ENCODE assay signal across 19 cellular contexts in the genomic region with DNA sequence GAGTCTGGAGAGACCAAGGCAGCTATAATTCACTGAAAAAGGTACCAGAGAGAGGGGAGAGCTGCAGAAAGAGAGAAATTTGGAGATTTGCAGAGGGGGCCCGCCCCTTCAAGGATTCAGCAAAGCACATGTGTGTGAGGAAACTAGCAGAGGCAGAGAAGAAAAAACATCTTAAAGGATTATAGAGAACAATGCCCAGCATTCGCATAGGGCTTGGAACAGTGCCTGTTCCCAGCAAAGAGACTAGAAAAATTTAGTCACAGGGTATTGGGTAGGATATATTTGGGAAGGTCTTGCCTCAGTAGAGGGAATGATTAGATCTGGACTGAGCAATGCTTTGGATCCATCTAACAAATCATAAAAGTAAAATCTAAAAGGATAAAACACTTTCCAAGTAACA.
"Had no signal": no experiment of that assay in that cellular context is flagged by ENCODE, and none has a peak within 500 bp of the region (broad histone marks: within the 10 kb centered on the region; RNA-seq: fewer than 3 reads in every experiment).

No MANE protein-coding gene starts in this region.

- H3K27me3 Mint-ChIP-seq: activated CD8-positive, alpha-beta memory T cell treated with anti-CD3 and anti-CD28 coated beads, Interleukin-2, amount 10 ng/mL, durations not matched to agents 7 days and 5 days; activated naive CD8-positive, alpha-beta T cell treated with anti-CD3 and anti-CD28 coated beads for 36 hours; naive thymus-derived CD4-positive, alpha-beta T cell had no signal

- H3K4me1 Mint-ChIP-seq: activated naive CD8-positive, alpha-beta T cell treated with anti-CD3 and anti-CD28 coated beads for 36 hours had no signal

- H3K4me1 ChIP-seq: colonic mucosa, prostate gland had no signal

- H3K27ac ChIP-seq: colonic mucosa, epithelial cell of prostate, prostate gland had no signal

- H3K36me3 ChIP-seq: colonic mucosa, prostate gland had no signal

- H3K9me3 ChIP-seq: colonic mucosa, prostate gland had no signal

- H3K27me3 ChIP-seq: colonic mucosa had no signal

- H3K4me3 Mint-ChIP-seq: activated CD8-positive, alpha-beta memory T cell treated with anti-CD3 and anti-CD28 coated beads, Interleukin-2, amount 10 ng/mL, durations not matched to agents 7 days and 5 days; activated naive CD8-positive, alpha-beta T cell treated with anti-CD3 and anti-CD28 coated beads for 36 hours; naive thymus-derived CD4-positive, alpha-beta T cell had no signal

- H3K27ac Mint-ChIP-seq: activated CD8-positive, alpha-beta memory T cell treated with anti-CD3 and anti-CD28 coated beads, Interleukin-2, amount 10 ng/mL, durations not matched to agents 7 days and 5 days; activated naive CD8-positive, alpha-beta T cell treated with anti-CD3 and anti-CD28 coated beads for 36 hours had no signal

- H3K4me3 ChIP-seq: colonic mucosa, lung, prostate gland had no signal

- DNase-seq: activated CD4-positive, alpha-beta T cell treated with anti-CD3 and anti-CD28 coated beads, Interleukin-2, amount 50 U/mL, for 4 hours; activated CD8-positive, alpha-beta memory T cell treated with anti-CD3 and anti-CD28 coated beads, Interleukin-2, amount 10 ng/mL, durations not matched to agents 7 days and 5 days; activated gamma-delta T cell treated with Interleukin-2 at 50 U/mL for 16 hours; activated naive CD8-positive, alpha-beta T cell treated with anti-CD3 and anti-CD28 coated beads for 36 hours; activated T-cell treated with anti-CD3 and anti-CD28 coated beads, Interleukin-2, amount 50 U/mL, for 48 hours; anterior cingulate cortex; colonic mucosa; effector CD8-positive, alpha-beta T cell; hypothalamus; left cardiac atrium; naive thymus-derived CD4-positive, alpha-beta T cell; occipital lobe; stimulated activated CD4-positive, alpha-beta T cell treated with anti-CD3 and anti-CD28 coated beads, Interleukin-2, amount 100 ng/mL, for 24 hours; stimulated activated naive CD4-positive, alpha-beta T cell; substantia nigra; trophoblast cell had no signal
